In genomic region chr17:22300731-22301352, GRCh38 we compare ENCODE assay signal across 27 cellular contexts.
"Had no signal": no experiment of that assay in that cellular context is flagged by ENCODE, and none has a peak within 500 bp of the region (broad histone marks: within the 10 kb centered on the region; RNA-seq: fewer than 3 reads in every experiment).

No MANE protein-coding gene starts in this region.

- ATAC-seq: activated CD8-positive, alpha-beta memory T cell treated with anti-CD3 and anti-CD28 coated beads, Interleukin-2, amount 10 ng/mL, durations not matched to agents 7 days and 5 days; activated naive CD4-positive, alpha-beta T cell treated with anti-CD3 and anti-CD28 coated beads, Interleukin-2, amount 50 U/mL, for 72 hours; activated naive CD8-positive, alpha-beta T cell treated with anti-CD3 and anti-CD28 coated beads, Interleukin-2, amount 50 U/mL, for 24 hours; body of pancreas; PC-3 had no signal

- DNase-seq: activated B cell treated with CpG ODN at 0.5 μM for 24 hours; activated CD4-positive, alpha-beta T cell treated with anti-CD3 and anti-CD28 coated beads for 1 hour; activated CD4-positive, alpha-beta T cell treated with anti-CD3 and anti-CD28 coated beads, Interleukin-2, amount 10 ng/mL, durations not matched to agents 24 days and 14 days; activated CD4-positive, alpha-beta T cell treated with anti-CD3 and anti-CD28 coated beads, Interleukin-2, amount 50 U/mL, for 48 hours; activated CD8-positive, alpha-beta memory T cell treated with anti-CD3 and anti-CD28 coated beads, Interleukin-2, amount 10 ng/mL, durations not matched to agents 7 days and 5 days; activated effector memory CD4-positive, alpha-beta T cell treated with Interleukin-2 at 50 U/mL for 16 hours; activated naive CD4-positive, alpha-beta T cell treated with Interleukin-2 at 50 U/mL for 16 hours; activated naive CD8-positive, alpha-beta T cell treated with anti-CD3 and anti-CD28 coated beads, Interleukin-2, amount 50 U/mL, for 24 hours; activated T-cell treated with anti-CD3 and anti-CD28 coated beads, Interleukin-2, amount 50 U/mL, for 24 hours; amniotic stem cell; body of pancreas; central memory CD4-positive, alpha-beta T cell; IMR-90; KG1; NCI-H1048; NCI-H146; NCI-H2029; NCI-H446 treated with DMSO at 0.1 percent for 48 hours; NCI-H524 treated with DMSO at 0.1 percent for 48 hours; NCI-H82; PC-3; SHP77; T-helper 2 cell; T1000 had no signal

- H3K36me3 ChIP-seq: ascending aorta, SJSA1 had no signal

- H3K9me3 ChIP-seq: ascending aorta, body of pancreas had no signal

- H3K4me1 ChIP-seq: ascending aorta, body of pancreas, SJSA1 had no signal

- H3K4me3 ChIP-seq: ascending aorta, body of pancreas, SJSA1 had no signal

- H3K27me3 ChIP-seq: ascending aorta, body of pancreas, SJSA1 had no signal

- H3K27ac ChIP-seq: ascending aorta, body of pancreas, SJSA1 had no signal
